ENCODE assay signal across 1 cellular context in the genomic region with DNA sequence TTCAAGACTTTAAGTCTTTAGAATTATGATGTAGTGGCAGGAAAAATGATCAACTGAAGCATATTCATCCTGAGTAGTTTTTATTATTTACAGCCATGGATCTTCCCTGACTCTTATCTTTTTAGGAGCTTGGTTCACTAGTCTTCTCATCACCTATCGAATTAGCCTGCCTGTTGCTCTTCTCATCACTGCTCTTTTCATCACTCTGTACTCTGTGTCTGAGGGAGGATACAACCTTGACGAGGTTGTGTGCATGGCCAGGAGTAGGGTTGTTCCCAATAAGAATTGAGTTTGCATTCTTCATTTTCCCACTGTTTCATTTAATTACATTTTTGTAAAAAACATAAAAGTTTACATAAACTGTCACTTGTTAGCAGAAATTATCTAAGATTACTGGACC.
TF ChIP-seq lines count a peak whose summit lies in the region.

No MANE protein-coding gene starts in this region.

TF ChIP-seq in GM23338, 12 proteins besides CTCF, POLR2A, EP300 and RAD21 (continued from another document):
- TF ChIP-seq, protein P1, sequence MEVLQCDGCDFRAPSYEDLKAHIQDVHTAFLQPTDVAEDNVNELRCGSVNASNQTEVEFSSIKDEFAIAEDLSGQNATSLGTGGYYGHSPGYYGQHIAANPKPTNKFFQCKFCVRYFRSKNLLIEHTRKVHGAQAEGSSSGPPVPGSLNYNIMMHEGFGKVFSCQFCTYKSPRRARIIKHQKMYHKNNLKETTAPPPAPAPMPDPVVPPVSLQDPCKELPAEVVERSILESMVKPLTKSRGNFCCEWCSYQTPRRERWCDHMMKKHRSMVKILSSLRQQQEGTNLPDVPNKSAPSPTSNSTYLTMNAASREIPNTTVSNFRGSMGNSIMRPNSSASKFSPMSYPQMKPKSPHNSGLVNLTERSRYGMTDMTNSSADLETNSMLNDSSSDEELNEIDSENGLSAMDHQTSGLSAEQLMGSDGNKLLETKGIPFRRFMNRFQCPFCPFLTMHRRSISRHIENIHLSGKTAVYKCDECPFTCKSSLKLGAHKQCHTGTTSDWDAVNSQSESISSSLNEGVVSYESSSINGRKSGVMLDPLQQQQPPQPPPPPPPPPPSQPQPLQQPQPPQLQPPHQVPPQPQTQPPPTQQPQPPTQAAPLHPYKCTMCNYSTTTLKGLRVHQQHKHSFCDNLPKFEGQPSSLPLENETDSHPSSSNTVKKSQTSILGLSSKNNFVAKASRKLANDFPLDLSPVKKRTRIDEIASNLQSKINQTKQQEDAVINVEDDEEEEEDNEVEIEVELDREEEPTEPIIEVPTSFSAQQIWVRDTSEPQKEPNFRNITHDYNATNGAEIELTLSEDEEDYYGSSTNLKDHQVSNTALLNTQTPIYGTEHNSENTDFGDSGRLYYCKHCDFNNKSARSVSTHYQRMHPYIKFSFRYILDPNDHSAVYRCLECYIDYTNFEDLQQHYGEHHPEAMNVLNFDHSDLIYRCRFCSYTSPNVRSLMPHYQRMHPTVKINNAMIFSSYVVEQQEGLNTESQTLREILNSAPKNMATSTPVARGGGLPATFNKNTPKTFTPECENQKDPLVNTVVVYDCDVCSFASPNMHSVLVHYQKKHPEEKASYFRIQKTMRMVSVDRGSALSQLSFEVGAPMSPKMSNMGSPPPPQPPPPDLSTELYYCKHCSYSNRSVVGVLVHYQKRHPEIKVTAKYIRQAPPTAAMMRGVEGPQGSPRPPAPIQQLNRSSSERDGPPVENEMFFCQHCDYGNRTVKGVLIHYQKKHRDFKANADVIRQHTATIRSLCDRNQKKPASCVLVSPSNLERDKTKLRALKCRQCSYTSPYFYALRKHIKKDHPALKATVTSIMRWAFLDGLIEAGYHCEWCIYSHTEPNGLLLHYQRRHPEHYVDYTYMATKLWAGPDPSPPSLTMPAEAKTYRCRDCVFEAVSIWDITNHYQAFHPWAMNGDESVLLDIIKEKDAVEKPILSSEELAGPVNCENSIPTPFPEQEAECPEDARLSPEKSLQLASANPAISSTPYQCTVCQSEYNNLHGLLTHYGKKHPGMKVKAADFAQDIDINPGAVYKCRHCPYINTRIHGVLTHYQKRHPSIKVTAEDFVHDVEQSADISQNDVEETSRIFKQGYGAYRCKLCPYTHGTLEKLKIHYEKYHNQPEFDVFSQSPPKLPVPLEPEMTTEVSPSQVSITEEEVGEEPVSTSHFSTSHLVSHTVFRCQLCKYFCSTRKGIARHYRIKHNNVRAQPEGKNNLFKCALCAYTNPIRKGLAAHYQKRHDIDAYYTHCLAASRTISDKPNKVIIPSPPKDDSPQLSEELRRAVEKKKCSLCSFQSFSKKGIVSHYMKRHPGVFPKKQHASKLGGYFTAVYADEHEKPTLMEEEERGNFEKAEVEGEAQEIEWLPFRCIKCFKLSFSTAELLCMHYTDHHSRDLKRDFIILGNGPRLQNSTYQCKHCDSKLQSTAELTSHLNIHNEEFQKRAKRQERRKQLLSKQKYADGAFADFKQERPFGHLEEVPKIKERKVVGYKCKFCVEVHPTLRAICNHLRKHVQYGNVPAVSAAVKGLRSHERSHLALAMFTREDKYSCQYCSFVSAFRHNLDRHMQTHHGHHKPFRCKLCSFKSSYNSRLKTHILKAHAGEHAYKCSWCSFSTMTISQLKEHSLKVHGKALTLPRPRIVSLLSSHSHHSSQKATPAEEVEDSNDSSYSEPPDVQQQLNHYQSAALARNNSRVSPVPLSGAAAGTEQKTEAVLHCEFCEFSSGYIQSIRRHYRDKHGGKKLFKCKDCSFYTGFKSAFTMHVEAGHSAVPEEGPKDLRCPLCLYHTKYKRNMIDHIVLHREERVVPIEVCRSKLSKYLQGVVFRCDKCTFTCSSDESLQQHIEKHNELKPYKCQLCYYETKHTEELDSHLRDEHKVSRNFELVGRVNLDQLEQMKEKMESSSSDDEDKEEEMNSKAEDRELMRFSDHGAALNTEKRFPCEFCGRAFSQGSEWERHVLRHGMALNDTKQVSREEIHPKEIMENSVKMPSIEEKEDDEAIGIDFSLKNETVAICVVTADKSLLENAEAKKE (CRISPR knock-in tag; IDR thresholded peaks at IDR 0.05) = no peak
- TF ChIP-seq CREB1 (CRISPR knock-in tag; IDR thresholded peaks at IDR 0.05; ENCODE audit: low read depth) = no peak
- no peak for TF ChIP-seq EZH2phosphoT487 (IDR thresholded peaks at IDR 0.05; ENCODE audit: unreplicated experiment)
- TF ChIP-seq JUNB (IDR thresholded peaks at IDR 0.05; ENCODE audit: unreplicated experiment) = no peak
- TF ChIP-seq, protein P2, sequence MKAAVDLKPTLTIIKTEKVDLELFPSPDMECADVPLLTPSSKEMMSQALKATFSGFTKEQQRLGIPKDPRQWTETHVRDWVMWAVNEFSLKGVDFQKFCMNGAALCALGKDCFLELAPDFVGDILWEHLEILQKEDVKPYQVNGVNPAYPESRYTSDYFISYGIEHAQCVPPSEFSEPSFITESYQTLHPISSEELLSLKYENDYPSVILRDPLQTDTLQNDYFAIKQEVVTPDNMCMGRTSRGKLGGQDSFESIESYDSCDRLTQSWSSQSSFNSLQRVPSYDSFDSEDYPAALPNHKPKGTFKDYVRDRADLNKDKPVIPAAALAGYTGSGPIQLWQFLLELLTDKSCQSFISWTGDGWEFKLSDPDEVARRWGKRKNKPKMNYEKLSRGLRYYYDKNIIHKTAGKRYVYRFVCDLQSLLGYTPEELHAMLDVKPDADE (IDR thresholded peaks at IDR 0.05) = no peak
- no peak for TF ChIP-seq ZNF331 (CRISPR knock-in tag; IDR thresholded peaks at IDR 0.05; ENCODE audit: low read depth)
- no peak for TF ChIP-seq REST (IDR thresholded peaks at IDR 0.05; ENCODE audit: unreplicated experiment)
- TF ChIP-seq ZNF114 (CRISPR knock-in tag; IDR thresholded peaks at IDR 0.05) = no peak
- no peak for TF ChIP-seq STAT1 (IDR thresholded peaks at IDR 0.05; ENCODE audit: unreplicated experiment)
